ENCODE assay signal across 1 cellular context in genomic region chr12:6370994-6371754, GRCh38.
TF ChIP-seq lines count a peak whose summit lies in the region.

No MANE protein-coding gene starts in this region.

TF ChIP-seq in HepG2, 621 proteins besides CTCF, POLR2A, EP300 and RAD21 (continued from another document and continues in another):
- TF ChIP-seq ZXDC (CRISPR knock-in tag; IDR thresholded peaks at IDR 0.05) (no peak), CENPX (CRISPR knock-in tag; IDR thresholded peaks at IDR 0.05) (no peak), FOXA1 (IDR thresholded peaks at IDR 0.05) (peak; percentile 76), FOXA1 (CRISPR knock-in tag; IDR thresholded peaks at IDR 0.05) (peak; percentile 97), SMARCC2 (IDR thresholded peaks at IDR 0.05) (no peak), HIVEP1 (CRISPR knock-in tag; IDR thresholded peaks at IDR 0.05) (no peak), ZNF713 (CRISPR knock-in tag; IDR thresholded peaks at IDR 0.05) (no peak), ZNF616 (CRISPR knock-in tag; IDR thresholded peaks at IDR 0.05; ENCODE audit: low read depth) (no peak), MYC (CRISPR knock-in tag; IDR thresholded peaks at IDR 0.05; ENCODE audit: borderline replicate concordance) (peak; percentile 37; the same call in 1 of the 2 replicates), ZNF232 (CRISPR knock-in tag; IDR thresholded peaks at IDR 0.05; ENCODE audit: borderline replicate concordance) (no peak; the same call in 1 of the 2 replicates), ZBTB7A (CRISPR knock-in tag; IDR thresholded peaks at IDR 0.05) (no peak), YY1 (IDR thresholded peaks at IDR 0.05; ENCODE audit: insufficient read depth, insufficient replicate concordance, low read depth, low read length) (no peak), ASH2L (IDR thresholded peaks at IDR 0.05; ENCODE audit: insufficient read length, low read depth, low read length) (peak; percentile 45), NBN (conservative IDR thresholded peaks at IDR 0.05) (no peak), SRF (IDR thresholded peaks at IDR 0.05; ENCODE audit: low read depth, low read length) (no peak), DRAP1 (CRISPR knock-in tag; IDR thresholded peaks at IDR 0.05) (peak; percentile 88), ZNF101 (CRISPR knock-in tag; IDR thresholded peaks at IDR 0.05; ENCODE audit: borderline replicate concordance, low read depth) (no peak), HMGXB3 (CRISPR knock-in tag; IDR thresholded peaks at IDR 0.05; ENCODE audit: borderline replicate concordance) (no peak), ZNF318 (CRISPR knock-in tag; IDR thresholded peaks at IDR 0.05) (no peak), ARNT (IDR thresholded peaks at IDR 0.05) (no peak), RERE (CRISPR knock-in tag; IDR thresholded peaks at IDR 0.05; ENCODE audit: low read depth) (peak; percentile 41; the same call in 1 of the 2 replicates), ZFP91 (CRISPR knock-in tag; IDR thresholded peaks at IDR 0.05; ENCODE audit: borderline replicate concordance) (no peak; the same call in 1 of the 2 replicates), ZFP36L1 (CRISPR knock-in tag; IDR thresholded peaks at IDR 0.05) (peak; percentile 60; the same call in 1 of the 2 replicates), ZNF234 (CRISPR knock-in tag; conservative IDR thresholded peaks at IDR 0.05) (no peak), EHMT2 (IDR thresholded peaks at IDR 0.05; ENCODE audit: borderline replicate concordance, low read depth, low read length) (no peak), BRCA1 (CRISPR knock-in tag; IDR thresholded peaks at IDR 0.05) (0 out of 2 replicates have a peak, but pooled peaks have one; percentile 26), TARDBP (CRISPR knock-in tag; IDR thresholded peaks at IDR 0.05) (no peak), HOMEZ (CRISPR knock-in tag; IDR thresholded peaks at IDR 0.05; ENCODE audit: low read depth) (peak; percentile 90; the same call in 1 of the 2 replicates), CC2D1A (CRISPR knock-in tag; IDR thresholded peaks at IDR 0.05) (no peak), ZNF562 (CRISPR knock-in tag; IDR thresholded peaks at IDR 0.05; ENCODE audit: borderline replicate concordance) (no peak), ATRX (CRISPR knock-in tag; IDR thresholded peaks at IDR 0.05; ENCODE audit: borderline replicate concordance) (no peak), SALL1 (CRISPR knock-in tag; IDR thresholded peaks at IDR 0.05) (peak; percentile 73), ZNF749 (CRISPR knock-in tag; IDR thresholded peaks at IDR 0.05; ENCODE audit: borderline replicate concordance) (no peak), ZNF329 (CRISPR knock-in tag; IDR thresholded peaks at IDR 0.05; ENCODE audit: low read depth) (no peak)
